In the genomic region with DNA sequence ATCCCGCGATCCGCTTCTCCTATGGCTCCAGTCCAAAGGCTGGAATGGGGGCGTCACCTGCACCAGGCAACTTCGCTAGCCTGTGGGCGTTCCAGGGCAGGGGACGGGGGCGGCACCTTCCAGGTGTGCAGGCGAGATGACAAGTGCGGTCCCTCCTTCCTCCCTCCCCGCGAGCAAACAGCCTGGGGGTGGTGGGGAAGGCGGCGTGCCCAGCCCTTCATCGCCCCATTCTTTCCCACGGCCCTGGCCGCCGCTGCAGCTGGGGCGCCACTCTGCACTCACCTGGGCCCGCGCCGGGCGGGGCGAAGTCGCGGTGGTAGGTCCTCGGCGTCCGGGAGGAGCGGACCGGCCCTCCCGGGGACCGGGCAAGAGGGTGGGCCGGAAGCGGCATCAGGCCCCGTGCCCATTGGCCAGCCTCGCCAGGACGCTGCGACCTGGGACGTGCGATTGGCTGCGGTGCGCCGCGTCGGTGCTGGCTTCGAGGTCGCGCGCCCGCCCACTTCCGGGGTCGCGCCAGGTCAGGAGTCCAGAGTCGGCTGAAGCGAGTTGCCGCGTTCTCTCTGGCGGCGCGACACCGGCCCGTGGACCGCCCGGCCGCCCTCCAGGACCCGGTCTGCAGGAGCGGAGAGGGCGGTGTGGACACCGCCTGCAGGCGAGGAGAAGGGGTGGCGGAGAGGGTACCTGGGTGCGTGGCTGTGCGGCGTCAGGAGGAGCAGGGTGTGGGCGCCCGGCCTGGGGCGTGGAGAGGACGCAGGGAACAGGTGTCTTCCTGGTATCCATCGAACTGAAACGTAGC, we compare ENCODE assay signal across 8 cellular contexts. TPM values are rescaled to one million over a fixed set of nuclear protein-coding genes. Genes with fewer than 3 reads are reported as not detected.
DNase-seq lines count a peak whose midpoint lies in the region; ATAC-seq and TF ChIP-seq lines count a peak whose summit lies in the region.

A gene with protein sequence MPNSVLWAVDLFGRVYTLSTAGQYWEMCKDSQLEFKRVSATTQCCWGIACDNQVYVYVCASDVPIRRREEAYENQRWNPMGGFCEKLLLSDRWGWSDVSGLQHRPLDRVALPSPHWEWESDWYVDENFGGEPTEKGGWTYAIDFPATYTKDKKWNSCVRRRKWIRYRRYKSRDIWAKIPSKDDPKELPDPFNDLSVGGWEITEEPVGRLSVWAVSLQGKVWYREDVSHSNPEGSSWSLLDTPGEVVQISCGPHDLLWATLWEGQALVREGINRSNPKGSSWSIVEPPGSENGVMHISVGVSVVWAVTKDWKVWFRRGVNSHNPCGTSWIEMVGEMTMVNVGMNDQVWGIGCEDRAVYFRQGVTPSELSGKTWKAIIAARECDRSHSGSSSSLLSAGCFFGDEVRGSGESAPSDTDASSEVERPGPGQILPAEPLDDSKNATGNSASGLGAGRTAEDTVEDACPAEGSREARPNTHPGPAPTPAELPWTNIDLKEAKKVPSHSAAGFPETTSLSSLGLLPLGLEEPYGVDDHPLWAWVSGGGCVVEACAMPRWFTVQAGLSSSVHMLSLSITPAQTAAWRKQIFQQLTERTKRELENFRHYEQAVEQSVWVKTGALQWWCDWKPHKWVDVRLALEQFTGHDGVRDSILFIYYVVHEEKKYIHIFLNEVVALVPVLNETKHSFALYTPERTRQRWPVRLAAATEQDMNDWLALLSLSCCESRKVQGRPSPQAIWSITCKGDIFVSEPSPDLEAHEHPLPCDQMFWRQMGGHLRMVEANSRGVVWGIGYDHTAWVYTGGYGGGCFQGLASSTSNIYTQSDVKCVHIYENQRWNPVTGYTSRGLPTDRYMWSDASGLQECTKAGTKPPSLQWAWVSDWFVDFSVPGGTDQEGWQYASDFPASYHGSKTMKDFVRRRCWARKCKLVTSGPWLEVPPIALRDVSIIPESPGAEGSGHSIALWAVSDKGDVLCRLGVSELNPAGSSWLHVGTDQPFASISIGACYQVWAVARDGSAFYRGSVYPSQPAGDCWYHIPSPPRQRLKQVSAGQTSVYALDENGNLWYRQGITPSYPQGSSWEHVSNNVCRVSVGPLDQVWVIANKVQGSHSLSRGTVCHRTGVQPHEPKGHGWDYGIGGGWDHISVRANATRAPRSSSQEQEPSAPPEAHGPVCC (minus strand): TSS at position 389 of the 796 bp plus-strand sequence. CDS start 6,086 bp downstream, outside the sequence.

- DNase-seq in AML-193 (lab: John Stamatoyannopoulos, UW) (peak; percentile 81 to 88), NCI-H460 (ENCODE audit: extremely low read depth, low read depth) (peak; percentile 88), cerebellum (ENCODE audit: low spot score) (peak; percentile 98), kidney glomerular epithelial cell (lab: John Stamatoyannopoulos, UW) (peak; percentile 89)
- peak; percentile 72 for DNase-seq in activated CD4-positive, alpha-beta T cell treated with anti-CD3 and anti-CD28 coated beads for 1 hour
- DNase-seq in stimulated activated CD4-positive, alpha-beta T cell treated with anti-CD3 and anti-CD28 coated beads, Interleukin-1b, Interleukin-23, amount 100 ng/mL, for 1 hour (ENCODE audit: low read depth in 2 of 2), result peak; percentile 31 to 61

- peak; percentile 99 for ATAC-seq in HG03432 (IDR thresholded peaks at IDR 0.05; ENCODE audit: unreplicated experiment)

- TF ChIP-seq POLR2A in GM19193 (IDR thresholded peaks at IDR 0.05; ENCODE audit: extremely low read depth, insufficient read depth, insufficient read length), result peak; percentile 71

RNA-seq across cellular contexts. Expression of the gene that starts here (rescaled TPM):
- total RNA-seq in NCI-H460 (2014; rRNA removed; shearing (Covaris generic)), result 8.8 and 10.5 TPM in 2 replicates
- polyA plus RNA-seq in NCI-H460 (2014; cell fraction: nucleus; rRNA removed), result 30.2 and 47.5 TPM in 2 replicates
- total RNA-seq in cerebellum, result 22.8 TPM

Comparison
In these comparisons a context has a peak if more than half of its experiments do, and no peak if none do; other contexts are left out.
1. Peak in every context shown above with its lines: DNase-seq and ATAC-seq.
2. DNase-seq: peak in every context shown above with its lines; median percentile 98 in cerebellum; 89 in kidney glomerular epithelial cell; 88 in NCI-H460; 84 in AML-193; 72 in activated CD4-positive, alpha-beta T cell treated with anti-CD3 and anti-CD28 coated beads for 1 hour; 46 in stimulated activated CD4-positive, alpha-beta T cell treated with anti-CD3 and anti-CD28 coated beads, Interleukin-1b, Interleukin-23, amount 100 ng/mL, for 1 hour.